Comparison of ENCODE assay signal across 8 cellular contexts in the genomic region with DNA sequence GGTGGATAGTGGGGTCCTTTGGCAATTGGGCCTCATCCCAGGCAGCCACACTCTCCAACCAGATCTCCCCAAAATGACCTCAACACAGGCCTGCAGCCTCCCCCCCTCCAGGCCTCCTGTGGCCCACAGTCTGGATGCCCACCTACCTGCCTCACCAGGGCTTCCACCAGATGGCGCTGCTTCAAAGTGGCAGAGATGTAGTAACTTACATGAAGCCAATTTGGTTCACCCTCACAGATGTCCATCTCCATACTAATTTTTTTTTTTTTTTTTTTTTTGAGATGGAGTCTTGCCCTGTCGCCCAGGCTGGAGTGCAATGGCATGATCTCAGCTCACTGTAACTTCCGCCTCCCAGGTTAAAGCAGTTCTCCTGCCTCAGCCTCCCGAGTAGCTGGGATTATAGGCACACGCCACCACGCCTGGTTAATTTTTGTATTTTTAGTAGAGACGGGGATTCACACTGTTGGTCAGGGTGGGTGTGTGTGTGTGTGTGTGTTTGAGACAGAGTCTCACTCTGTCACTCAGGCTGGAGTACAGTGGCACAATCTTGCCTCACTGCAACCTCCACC. TPM values are rescaled to one million over a fixed set of nuclear protein-coding genes. Genes with fewer than 3 reads are reported as not detected.
DNase-seq lines count a peak whose midpoint lies in the region; ATAC-seq, FAIRE-seq and TF ChIP-seq lines count a peak whose summit lies in the region.
"Not testable (repeated sequence)": the region's sequence is repeated elsewhere in the genome, so short reads cannot be mapped to it uniquely, and the experiment has no call there.

No MANE protein-coding gene starts in this region.

- CTCF ChIA-PET in activated B cell treated with CpG ODN at 0.5 μM for 24 hours (lab: Charles Lee) = interaction anchor here (0.6 to 8.2 kb wide), 10 partner anchors 15 to 580 kb away, joined by 3 to 73 read pairs (median 3); partner anchors contain the start of gene LGMN

- not testable (repeated sequence) for H4K20me1 ChIP-seq in astrocyte (ENCODE audit: insufficient read depth, low read length)

- FAIRE-seq in astrocyte (lab: Jason Lieb, UNC); pancreas (lab: Jason Lieb, UNC): not testable (repeated sequence)

- H3K4me3 ChIP-seq in astrocyte (ENCODE audit: insufficient read depth, low read depth, low read length); cardiac muscle cell; pancreas: not testable (repeated sequence)

- H2AFZ ChIP-seq in astrocyte (ENCODE audit: low read depth, low read length) = not testable (repeated sequence)

- not testable (repeated sequence) for H3K9me3 ChIP-seq in astrocyte (ENCODE audit: insufficient read depth, low read depth, low read length); cardiac muscle cell (ENCODE audit: low read depth); pancreas

- not testable (repeated sequence) for H3K4me2 ChIP-seq in astrocyte (ENCODE audit: low read length)

- not testable (repeated sequence) for H3K4me3 Mint-ChIP-seq in activated B cell treated with CpG ODN at 0.5 μM for 24 hours; astrocyte (ENCODE audit: unreplicated experiment); stimulated activated naive CD8-positive, alpha-beta T cell treated with anti-CD3 and anti-CD28 coated beads, Interleukin-15, amount 100 ng/mL, for 72 hours

- not testable (repeated sequence) for H3K27ac ChIP-seq in astrocyte (ENCODE audit: low read depth, low read length); cardiac muscle cell; pancreas

- DNase-seq in DMS53 treated with DMSO at 0.1 percent for 48 hours (lab: John Stamatoyannopoulos, UW; ENCODE audit: unreplicated experiment) = peak; percentile 29
- DNase-seq in NCI-H526 treated with DMSO at 0.1 percent for 48 hours (lab: John Stamatoyannopoulos, UW) = peak; percentile 5
- DNase-seq in activated B cell treated with CpG ODN at 0.5 μM for 24 hours = peak; percentile 75
- DNase-seq in astrocyte (ENCODE audit: low read depth) = peak; percentile 26
- DNase-seq in cardiac muscle cell (ENCODE audit: low read depth in 1 of 2, low spot score in 1 of 2) = peak; percentile 81 to 82
- DNase-seq in pancreas = peak in 5 of 6 donors; percentile 53 to 91 (median 77)
- peak; percentile 73 to 81 for DNase-seq in stimulated activated naive CD8-positive, alpha-beta T cell treated with anti-CD3 and anti-CD28 coated beads, Interleukin-15, amount 100 ng/mL, for 72 hours

- not testable (repeated sequence) for H3K4me1 Mint-ChIP-seq in activated B cell treated with CpG ODN at 0.5 μM for 24 hours; stimulated activated naive CD8-positive, alpha-beta T cell treated with anti-CD3 and anti-CD28 coated beads, Interleukin-15, amount 100 ng/mL, for 72 hours
- H3K4me1 Mint-ChIP-seq in astrocyte (ENCODE audit: low read depth, unreplicated experiment) = peaks cover 18% of the 10 kb centered on the region

- H3K36me3 ChIP-seq in astrocyte (ENCODE audit: insufficient read depth, low read length); pancreas: not testable (repeated sequence)
- peaks cover 20% of the 10 kb centered on the region for H3K36me3 ChIP-seq in cardiac muscle cell

- not testable (repeated sequence) for H3K4me1 ChIP-seq in astrocyte (ENCODE audit: insufficient read depth, low read length); cardiac muscle cell (ENCODE audit: low read depth); pancreas

- not testable (repeated sequence) for H3K27me3 ChIP-seq in astrocyte (ENCODE audit: insufficient read depth, low read length); cardiac muscle cell; pancreas

- H3K36me3 Mint-ChIP-seq in activated B cell treated with CpG ODN at 0.5 μM for 24 hours (ENCODE audit: low read depth) = peaks cover 33% of the 10 kb centered on the region
- peaks cover 27% of the 10 kb centered on the region for H3K36me3 Mint-ChIP-seq in astrocyte (ENCODE audit: low read depth, unreplicated experiment)

- POLR2A ChIA-PET in activated B cell treated with CpG ODN at 0.5 μM for 24 hours (lab: Charles Lee) = interaction anchor here (0.6 to 2.0 kb wide), 5 partner anchors 10 to 64 kb away, joined by 4 to 13 read pairs (median 6); no protein-coding TSS in a partner anchor

- H3K79me2 ChIP-seq in astrocyte (ENCODE audit: insufficient read depth, low read length) = not testable (repeated sequence)

- intact Hi-C loops in activated B cell treated with CpG ODN at 0.5 μM for 24 hours (cut with micrococcal nuclease) (loop anchor here (1.0 kb wide), 2 partner anchors 29 to 68 kb away; no protein-coding TSS in a partner anchor), pancreas (cut with DNase I) (loop anchor here in 2 of 3 donors (5.0 to 10.0 kb wide), 2 partner anchors 67 to 70 kb away; no protein-coding TSS in a partner anchor)

- H3K9me3 Mint-ChIP-seq in activated B cell treated with CpG ODN at 0.5 μM for 24 hours; astrocyte (ENCODE audit: unreplicated experiment); stimulated activated naive CD8-positive, alpha-beta T cell treated with anti-CD3 and anti-CD28 coated beads, Interleukin-15, amount 100 ng/mL, for 72 hours: not testable (repeated sequence)

- 74 to 80% methylated on average over 7 of the region's 7 CpGs for WGBS in pancreas, 2 donors

- TF ChIP-seq CTCF in activated B cell treated with CpG ODN at 0.5 μM for 24 hours (IDR thresholded peaks at IDR 0.05) = not testable (repeated sequence)
- TF ChIP-seq CTCF in astrocyte (IDR thresholded peaks at IDR 0.05; ENCODE audit: insufficient read depth, low read depth, low read length) = peak; percentile 54
- TF ChIP-seq CTCF in cardiac muscle cell (IDR thresholded peaks at IDR 0.05; ENCODE audit: low read depth, low read length) = peak; percentile 83
- TF ChIP-seq CTCF in pancreas (IDR thresholded peaks at IDR 0.05) = peak; percentile 38 to 61 (median 56)

- ATAC-seq in HG03432 (IDR thresholded peaks at IDR 0.05; ENCODE audit: unreplicated experiment) (peak; percentile 67), activated B cell treated with CpG ODN at 0.5 μM for 24 hours (ENCODE audit: low read depth) (peak; percentile 98), pancreas (peak; percentile 79 to 94 (median 86))
- peak; percentile 94 for ATAC-seq in stimulated activated naive CD8-positive, alpha-beta T cell treated with anti-CD3 and anti-CD28 coated beads, Interleukin-15, amount 100 ng/mL, for 72 hours

- not testable (repeated sequence) for H3K27ac Mint-ChIP-seq in activated B cell treated with CpG ODN at 0.5 μM for 24 hours; astrocyte (ENCODE audit: unreplicated experiment); stimulated activated naive CD8-positive, alpha-beta T cell treated with anti-CD3 and anti-CD28 coated beads, Interleukin-15, amount 100 ng/mL, for 72 hours

- not testable (repeated sequence) for H3K9ac ChIP-seq in astrocyte (ENCODE audit: low read length)

- H3K27me3 Mint-ChIP-seq in activated B cell treated with CpG ODN at 0.5 μM for 24 hours; astrocyte (ENCODE audit: low read depth, unreplicated experiment); stimulated activated naive CD8-positive, alpha-beta T cell treated with anti-CD3 and anti-CD28 coated beads, Interleukin-15, amount 100 ng/mL, for 72 hours: not testable (repeated sequence)

RNA-seq across cellular contexts. Expression of gene LGMN, which starts 33.6 kb away (rescaled TPM):
- total RNA-seq in activated B cell treated with CpG ODN at 0.5 μM for 24 hours = 10.3 and 11.8 TPM in 2 replicates
- 232 and 278 TPM in 2 replicates for total RNA-seq in astrocyte
- 243 and 244 TPM in 2 replicates for total RNA-seq in cardiac muscle cell
- polyA plus RNA-seq in cardiac muscle cell = 205 and 275 TPM in 2 replicates
- 10 to 100 TPM; 18.5 to 60.1 (median 29.1) TPM for total RNA-seq in pancreas
- polyA plus RNA-seq in pancreas = 10 to 100 TPM; 34.9 to 39.5 TPM

Comparison
In these comparisons a context has a peak if more than half of its experiments do, and no peak if none do; other contexts are left out.
1. DNase-seq: peak in every context shown above with its lines; median percentile 82 in cardiac muscle cell; 77 in pancreas; 77 in stimulated activated naive CD8-positive, alpha-beta T cell treated with anti-CD3 and anti-CD28 coated beads, Interleukin-15, amount 100 ng/mL, for 72 hours; 75 in activated B cell treated with CpG ODN at 0.5 μM for 24 hours; 29 in DMS53 treated with DMSO at 0.1 percent for 48 hours; 26 in astrocyte; 5 in NCI-H526 treated with DMSO at 0.1 percent for 48 hours.